Comparison of ENCODE assay signal across 13 cellular contexts in the genomic region with DNA sequence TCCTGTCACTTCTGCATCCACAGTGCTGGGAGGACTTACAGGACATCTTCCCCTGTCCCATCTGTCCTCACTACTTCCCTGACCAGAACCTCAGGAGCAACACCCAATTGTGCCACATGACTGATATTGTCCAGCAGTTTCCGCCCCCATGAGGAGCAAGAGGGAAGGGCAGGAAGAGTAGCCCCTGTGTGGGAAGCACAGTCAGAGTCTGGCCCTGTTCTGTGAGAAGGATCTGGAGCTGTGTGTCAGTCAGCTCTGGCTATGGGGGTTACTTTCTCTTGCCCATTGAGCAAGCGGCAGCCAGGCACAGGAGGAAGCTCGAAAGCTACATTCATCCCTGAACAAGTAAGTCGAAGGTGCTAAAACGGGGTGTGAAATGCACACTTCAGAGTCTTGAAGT. TPM values are rescaled to one million over a fixed set of nuclear protein-coding genes. Genes with fewer than 3 reads are reported as not detected.
A peak's percentile ranks its signal among the peaks of the same experiment; 100 is the strongest.
DNase-seq lines count a peak whose midpoint lies in the region; ATAC-seq, FAIRE-seq and TF ChIP-seq lines count a peak whose summit lies in the region.
"Had no signal": no experiment of that assay in that cellular context is flagged by ENCODE, and none has a peak within 500 bp of the region (broad histone marks: within the 10 kb centered on the region; RNA-seq: fewer than 3 reads in every experiment).

No MANE protein-coding gene starts in this region.

- H2BK5ac ChIP-seq in neuronal stem cell (ENCODE audit: low read length), result no peak overlapping the region

- peak; percentile 17; the same call in 1 of the 2 replicates for TF ChIP-seq RAD21 in GM12878 (IDR thresholded peaks at IDR 0.05; ENCODE audit: insufficient read depth, low read depth, low read length)

- no peak overlapping the region for H3K27ac ChIP-seq in GM12878 (ENCODE audit: control insufficient read depth, insufficient read depth)
- no peak overlapping the region for H3K27ac ChIP-seq in neuronal stem cell (replicated peaks; ENCODE audit: low read length)
- no peak overlapping the region for H3K27ac ChIP-seq in CD4-positive, alpha-beta T cell (ENCODE audit: low read depth, low read length)
- H3K27ac ChIP-seq: heart right ventricle, pancreas had no signal

- no peaks in the 10 kb centered on the region for H3K36me3 Mint-ChIP-seq in activated CD4-positive, alpha-beta T cell treated with anti-CD3 and anti-CD28 coated beads, Interleukin-2, amount 10 ng/mL, durations not matched to agents 7 days and 5 days (ENCODE audit: low read depth)
- H3K36me3 Mint-ChIP-seq in CD4-positive, alpha-beta T cell (ENCODE audit: low read depth), result no peaks in the 10 kb centered on the region

- CTCF ChIA-PET in activated CD4-positive, alpha-beta T cell treated with anti-CD3 and anti-CD28 coated beads, Interleukin-2, amount 10 ng/mL, durations not matched to agents 7 days and 5 days (lab: Charles Lee), result interaction anchor here (0.6 kb wide), 1 partner anchor 39 kb away, joined by 3 read pairs; no protein-coding TSS in a partner anchor
- CTCF ChIA-PET in GM12878 (lab: Yijun Ruan, JAX), result no interaction called here
- CTCF ChIA-PET in CD4-positive, alpha-beta T cell (lab: Charles Lee), result no interaction called here

- no peaks in the 10 kb centered on the region for H3K9me3 Mint-ChIP-seq in activated CD4-positive, alpha-beta T cell treated with anti-CD3 and anti-CD28 coated beads, Interleukin-2, amount 10 ng/mL, durations not matched to agents 7 days and 5 days
- H3K9me3 Mint-ChIP-seq in CD4-positive, alpha-beta T cell, result no peaks in the 10 kb centered on the region

- no peak overlapping the region for H3K4me3 ChIP-seq in GM12878
- no peak overlapping the region for H3K4me3 ChIP-seq in neuronal stem cell (ENCODE audit: low read length in 2 of 2)
- H3K4me3 ChIP-seq: heart right ventricle, pancreas had no signal

- no peak for DNase-seq in activated CD4-positive, alpha-beta T cell treated with anti-CD3 and anti-CD28 coated beads, Interleukin-2, amount 10 ng/mL, durations not matched to agents 7 days and 5 days
- DNase-seq in activated CD4-positive, alpha-beta T cell treated with anti-CD3 and anti-CD28 coated beads for 1 hour, result no peak
- DNase-seq in GM12878 (ENCODE audit: low read depth, low spot score) (no peak), neuronal stem cell (ENCODE audit: low spot score) (peak; percentile 4), NCI-H1694 treated with DMSO at 0.1 percent for 48 hours (lab: John Stamatoyannopoulos, UW) (no peak), head of caudate nucleus (no peak)
- no peak for DNase-seq in CD4-positive, alpha-beta T cell
- DNase-seq: activated CD4-positive, alpha-beta T cell treated with anti-CD3 and anti-CD28 coated beads for 48 hours; heart right ventricle; pancreas had no signal

- TF ChIP-seq EP300 in GM12878 (IDR thresholded peaks at IDR 0.05; ENCODE audit: borderline replicate concordance in 1 of 2, control insufficient read depth in 1 of 2, low read depth in 2 of 2, low read length in 2 of 2), result no peak

- H3K9ac ChIP-seq in GM12878 (ENCODE audit: control insufficient read depth, insufficient read depth, low read length) (no peak overlapping the region), neuronal stem cell (ENCODE audit: low read depth, low read length, poor library complexity) (no peak overlapping the region)

- H4K20me1 ChIP-seq in GM12878 (ENCODE audit: control insufficient read depth, insufficient read depth), result no peaks in the 10 kb centered on the region

- H4K8ac ChIP-seq in neuronal stem cell (ENCODE audit: low read depth, low read length), result no peak overlapping the region

- no peak overlapping the region for H3K18ac ChIP-seq in neuronal stem cell (ENCODE audit: low read length)

- H3K27me3 Mint-ChIP-seq in activated CD4-positive, alpha-beta T cell treated with anti-CD3 and anti-CD28 coated beads, Interleukin-2, amount 10 ng/mL, durations not matched to agents 7 days and 5 days, result peaks cover 23% of the 10 kb centered on the region
- no peaks in the 10 kb centered on the region for H3K27me3 Mint-ChIP-seq in CD4-positive, alpha-beta T cell

- no peak overlapping the region for H3K4ac ChIP-seq in neuronal stem cell (ENCODE audit: low read length)

- no peak overlapping the region for H2BK120ac ChIP-seq in neuronal stem cell (ENCODE audit: low read depth, low read length)

- no peak overlapping the region for H4K91ac ChIP-seq in neuronal stem cell (ENCODE audit: low read depth, low read length, poor library complexity)

- H3K4me2 ChIP-seq in GM12878 (ENCODE audit: control insufficient read depth, insufficient read depth), result no peak overlapping the region
- H3K4me2 ChIP-seq in neuronal stem cell (ENCODE audit: insufficient read depth, low read length, poor library complexity, severe bottlenecking), result no peak overlapping the region

- H3K4me3 Mint-ChIP-seq in activated CD4-positive, alpha-beta T cell treated with anti-CD3 and anti-CD28 coated beads, Interleukin-2, amount 10 ng/mL, durations not matched to agents 7 days and 5 days, result no peak overlapping the region
- no peak overlapping the region for H3K4me3 Mint-ChIP-seq in CD4-positive, alpha-beta T cell

- intact Hi-C loops in GM12878 (cut with micrococcal nuclease; ENCODE audit: unreplicated experiment), result no loop called here
- intact Hi-C loops in CD4-positive, alpha-beta T cell (cut with DNase I, micrococcal nuclease), result no loop called here
- intact Hi-C loops in head of caudate nucleus (cut with DNase I), result no loop called here

- H3K79me1 ChIP-seq in neuronal stem cell (ENCODE audit: low read depth, low read length), result no peaks in the 10 kb centered on the region

- no peaks in the 10 kb centered on the region for H3K4me1 Mint-ChIP-seq in activated CD4-positive, alpha-beta T cell treated with anti-CD3 and anti-CD28 coated beads, Interleukin-2, amount 10 ng/mL, durations not matched to agents 7 days and 5 days
- no peaks in the 10 kb centered on the region for H3K4me1 Mint-ChIP-seq in CD4-positive, alpha-beta T cell (ENCODE audit: low read depth)

- H2AK5ac ChIP-seq in neuronal stem cell (ENCODE audit: low read depth, low read length), result no peak overlapping the region

- no peak overlapping the region for H3K14ac ChIP-seq in neuronal stem cell (ENCODE audit: low read length)

- no peak overlapping the region for H2AFZ ChIP-seq in GM12878 (ENCODE audit: control insufficient read depth, low read depth, low read length)
- H2AFZ ChIP-seq in neuronal stem cell (ENCODE audit: low read length), result peak overlapping the region; percentile 4

- RAD21 ChIA-PET in GM12878 (lab: Charles Lee; ENCODE audit: unreplicated experiment), result no interaction called here

- no peaks in the 10 kb centered on the region for H3K79me2 ChIP-seq in GM12878 (ENCODE audit: control insufficient read depth, insufficient read depth, low read length)

- ATAC-seq in HG02981 (IDR thresholded peaks at IDR 0.05; ENCODE audit: unreplicated experiment), result peak; percentile 70
- ATAC-seq in GM12878, result peak; percentile 64
- ATAC-seq in CD4-positive, alpha-beta T cell (ENCODE audit: poor library complexity), result no peak
- ATAC-seq: heart right ventricle, pancreas had no signal

- H3K27me3 ChIP-seq in GM12878 (replicated peaks in 1 of 2; ENCODE audit: control insufficient read depth in 2 of 2, insufficient read depth in 2 of 2, low read length in 1 of 2) (no peaks in the 10 kb centered on the region; a peak in 1 of 4 replicates), neuronal stem cell (ENCODE audit: control insufficient read depth in 3 of 3, insufficient read depth in 3 of 3, low read depth in 1 of 3, low read length in 3 of 3) (no peaks in the 10 kb centered on the region)
- H3K27me3 ChIP-seq in CD4-positive, alpha-beta T cell (ENCODE audit: control insufficient read depth, insufficient read depth, low read length), result no peaks in the 10 kb centered on the region
- H3K27me3 ChIP-seq: pancreas had no signal

- H3K23ac ChIP-seq in neuronal stem cell (ENCODE audit: low read depth, low read length, poor library complexity), result no peak overlapping the region

- H2BK12ac ChIP-seq in neuronal stem cell (ENCODE audit: low read length), result no peak overlapping the region

- POLR2A ChIA-PET in activated CD4-positive, alpha-beta T cell treated with anti-CD3 and anti-CD28 coated beads, Interleukin-2, amount 10 ng/mL, durations not matched to agents 7 days and 5 days (lab: Charles Lee), result no interaction called here
- POLR2A ChIA-PET in GM12878 (lab: Charles Lee), result no interaction called here
- POLR2A ChIA-PET in CD4-positive, alpha-beta T cell (lab: Charles Lee), result no interaction called here

- H3K9me3 ChIP-seq in GM12878 (replicated peaks; ENCODE audit: control insufficient read depth, insufficient read depth, low read length), result no peaks in the 10 kb centered on the region
- no peaks in the 10 kb centered on the region for H3K9me3 ChIP-seq in neuronal stem cell (replicated peaks in 1 of 2; ENCODE audit: control insufficient read depth in 2 of 2, insufficient read depth in 1 of 2, low read depth in 1 of 2, low read length in 2 of 2)
- no peaks in the 10 kb centered on the region for H3K9me3 ChIP-seq in CD4-positive, alpha-beta T cell (ENCODE audit: control insufficient read depth, low read length)
- H3K9me3 ChIP-seq: heart right ventricle, pancreas had no signal

- H3K4me1 ChIP-seq in GM12878 (ENCODE audit: control insufficient read depth, insufficient read depth, low read length), result no peaks in the 10 kb centered on the region
- H3K4me1 ChIP-seq in neuronal stem cell (ENCODE audit: control insufficient read depth in 2 of 2, insufficient read depth in 1 of 2, low read depth in 1 of 2, low read length in 2 of 2), result no peaks in the 10 kb centered on the region
- H3K4me1 ChIP-seq: heart right ventricle, pancreas had no signal

- no TSS peak for BruUV-seq in GM12878 (replicated peaks; lab: Mats Ljungman, UMichigan)

- H3K27ac Mint-ChIP-seq in activated CD4-positive, alpha-beta T cell treated with anti-CD3 and anti-CD28 coated beads, Interleukin-2, amount 10 ng/mL, durations not matched to agents 7 days and 5 days, result peak overlapping the region; percentile 14
- no peak overlapping the region for H3K27ac Mint-ChIP-seq in CD4-positive, alpha-beta T cell

- WGBS in GM12878 (ENCODE audit: insufficient coverage, insufficient replicate concordance, low lambda C conversion rate, missing lambda C conversion rate), result 42% methylated on average over 5 of the region's 5 CpGs
- WGBS in neuronal stem cell (ENCODE audit: extremely low coverage in 2 of 2, insufficient read length in 2 of 2, insufficient replicate concordance in 1 of 2), 2 donors, result no CpG with 5 or more reads among the region's 5 CpGs

- in situ Hi-C loops in GM12878 (cut with MboI), result no loop called here

- TF ChIP-seq POLR2A in GM12878 (IDR thresholded peaks at IDR 0.05; ENCODE audit: low read depth, low read length), result no peak

- H3K36me3 ChIP-seq in GM12878 (ENCODE audit: control insufficient read depth in 2 of 2, insufficient read depth in 2 of 2, low read length in 1 of 2) (no peaks in the 10 kb centered on the region), neuronal stem cell (replicated peaks in 1 of 2; ENCODE audit: control insufficient read depth in 2 of 2, insufficient read depth in 2 of 2, low read length in 2 of 2) (no peaks in the 10 kb centered on the region)
- H3K36me3 ChIP-seq: heart right ventricle, pancreas had no signal

- no peak overlapping the region for H2BK15ac ChIP-seq in neuronal stem cell (ENCODE audit: low read length)

- TF ChIP-seq CTCF in GM12878 (IDR thresholded peaks at IDR 0.05 in 2 of 3, conservative IDR thresholded peaks at IDR 0.05 in 1 of 3; ENCODE audit: control insufficient read depth in 2 of 3, extremely low read depth in 1 of 3, insufficient read depth in 1 of 3, low read depth in 3 of 3, low read length in 3 of 3), result 0 out of 6 replicates have a peak, but pooled peaks of 2 of the 3 experiments have one; percentile 5 to 7
- no peak for TF ChIP-seq CTCF in CD4-positive, alpha-beta T cell (IDR thresholded peaks at IDR 0.05)

- SMC1A ChIA-PET in GM12878 (lab: Charles Lee; ENCODE audit: uncharacterized antibody, unreplicated experiment), result no interaction called here

- no peak for FAIRE-seq in GM12878 (lab: Jason Lieb, UNC)
- FAIRE-seq: astrocyte, GM19239, pancreas had no signal

RNA-seq across cellular contexts. Expression of a gene that starts 14.8 kb away (rescaled TPM):
- total RNA-seq in activated CD4-positive, alpha-beta T cell treated with anti-CD3 and anti-CD28 coated beads, Interleukin-2, amount 10 ng/mL, durations not matched to agents 7 days and 5 days, result not detected
- total RNA-seq in GM12878 (2013; cell fraction: nucleolus; rRNA removed), result not detected in 2 replicates
- total RNA-seq in GM12878 (2014; rRNA removed) (not detected in 2 replicates), GM12878 (2014; rRNA removed; fragmentation: Illumina TruSeq; extraction: Trizol) (not detected in 2 replicates), GM12878 (2021) (not detected in 2 replicates)
- polyA plus RNA-seq in GM12878 (2011; ENCODE audit: low read depth), result not detected
- polyA plus RNA-seq in GM12878 (2011; rRNA removed) (not detected in 2 replicates), GM12878 (2014; fragmentation: Illumina TruSeq; extraction: Trizol) (not detected in 2 replicates), GM12878 (2014; fragmentation: Nextera tagmentation; extraction: Ambion mirVana) (not detected), GM12878 (2014; rRNA removed) (not detected in 2 replicates), GM12878 (2016; fragmentation: Nextera tagmentation; extraction: Ambion mirVana) (not detected)
- not detected in 2 replicates for polyA plus RNA-seq in GM12878 (2011; cell fraction: cytosol; rRNA removed)
- not detected in 2 replicates for polyA plus RNA-seq in GM12878 (2011; cell fraction: nucleus; rRNA removed)
- not detected in 2 replicates for polyA plus RNA-seq in GM12878 (2012)
- polyA minus RNA-seq in GM12878 (2011; rRNA and poly(A)+ RNA removed), result not detected in 2 replicates
- polyA minus RNA-seq in GM12878 (2011; cell fraction: cytosol; rRNA and poly(A)+ RNA removed), result not detected in 2 replicates
- polyA minus RNA-seq in GM12878 (2011; cell fraction: nucleus; rRNA and poly(A)+ RNA removed), result not detected in 2 replicates
- 0.01 TPM for polyA plus RNA-seq in neuronal stem cell (2013, experiment 1 of 2)
- not detected for polyA plus RNA-seq in neuronal stem cell (2013, experiment 2 of 2)
- not detected for total RNA-seq in CD4-positive, alpha-beta T cell
- total RNA-seq: astrocyte, heart right ventricle, pancreas had no signal
- polyA plus RNA-seq: heart right ventricle, pancreas had no signal

RNA-seq across cellular contexts. Expression of a gene that starts 36.7 kb away (rescaled TPM):
- not detected for total RNA-seq in activated CD4-positive, alpha-beta T cell treated with anti-CD3 and anti-CD28 coated beads, Interleukin-2, amount 10 ng/mL, durations not matched to agents 7 days and 5 days
- not detected in 2 replicates for total RNA-seq in GM12878 (2013; cell fraction: nucleolus; rRNA removed)
- total RNA-seq in GM12878 (2014; rRNA removed) (not detected in 2 replicates), GM12878 (2014; rRNA removed; fragmentation: Illumina TruSeq; extraction: Trizol) (not detected in 2 replicates), GM12878 (2021) (not detected in 2 replicates)
- polyA plus RNA-seq in GM12878 (2011; ENCODE audit: low read depth), result not detected
- polyA plus RNA-seq in GM12878 (2011; rRNA removed) (not detected in 2 replicates), GM12878 (2014; fragmentation: Illumina TruSeq; extraction: Trizol) (not detected in 2 replicates), GM12878 (2014; fragmentation: Nextera tagmentation; extraction: Ambion mirVana) (not detected), GM12878 (2014; rRNA removed) (not detected in 2 replicates), GM12878 (2016; fragmentation: Nextera tagmentation; extraction: Ambion mirVana) (not detected)
- polyA plus RNA-seq in GM12878 (2011; cell fraction: cytosol; rRNA removed), result not detected in 2 replicates
- polyA plus RNA-seq in GM12878 (2011; cell fraction: nucleus; rRNA removed), result not detected in 2 replicates
- polyA plus RNA-seq in GM12878 (2012), result not detected in 2 replicates
- polyA minus RNA-seq in GM12878 (2011; rRNA and poly(A)+ RNA removed), result not detected in 2 replicates
- not detected in 2 replicates for polyA minus RNA-seq in GM12878 (2011; cell fraction: cytosol; rRNA and poly(A)+ RNA removed)
- not detected in 2 replicates for polyA minus RNA-seq in GM12878 (2011; cell fraction: nucleus; rRNA and poly(A)+ RNA removed)
- not detected for polyA plus RNA-seq in neuronal stem cell (2013, experiment 1 of 2)
- not detected for polyA plus RNA-seq in neuronal stem cell (2013, experiment 2 of 2)
- total RNA-seq in CD4-positive, alpha-beta T cell, result not detected
- total RNA-seq: astrocyte, heart right ventricle, pancreas had no signal
- polyA plus RNA-seq: heart right ventricle, pancreas had no signal

RNA-seq across cellular contexts. Expression of a gene that starts 39.5 kb away (rescaled TPM):
- total RNA-seq in activated CD4-positive, alpha-beta T cell treated with anti-CD3 and anti-CD28 coated beads, Interleukin-2, amount 10 ng/mL, durations not matched to agents 7 days and 5 days, result 1 to 10 TPM; 1.1 to 1.3 TPM
- 3.7 and 4.6 TPM in 2 replicates for total RNA-seq in GM12878 (2013; cell fraction: nucleolus; rRNA removed)
- 3.4 TPM in 2 replicates for total RNA-seq in GM12878 (2014; rRNA removed)
- 5.2 and 5.9 TPM in 2 replicates for total RNA-seq in GM12878 (2014; rRNA removed; fragmentation: Illumina TruSeq; extraction: Trizol)
- 5.6 and 5.7 TPM in 2 replicates for total RNA-seq in GM12878 (2021)
- polyA plus RNA-seq in GM12878 (2011; ENCODE audit: low read depth), result 4.6 TPM
- 3.2 and 4.0 TPM in 2 replicates for polyA plus RNA-seq in GM12878 (2011; rRNA removed)
- polyA plus RNA-seq in GM12878 (2011; cell fraction: cytosol; rRNA removed), result 2.2 and 2.6 TPM in 2 replicates
- 2.0 and 2.8 TPM in 2 replicates for polyA plus RNA-seq in GM12878 (2011; cell fraction: nucleus; rRNA removed)
- 4.1 TPM in 2 replicates for polyA plus RNA-seq in GM12878 (2012)
- 5.7 and 6.1 TPM in 2 replicates for polyA plus RNA-seq in GM12878 (2014; fragmentation: Illumina TruSeq; extraction: Trizol)
- polyA plus RNA-seq in GM12878 (2014; fragmentation: Nextera tagmentation; extraction: Ambion mirVana), result 1 to 10 TPM; 7.1 to 9.0 TPM
- 3.3 TPM in 2 replicates for polyA plus RNA-seq in GM12878 (2014; rRNA removed)
- polyA plus RNA-seq in GM12878 (2016; fragmentation: Nextera tagmentation; extraction: Ambion mirVana), result 10 to 100 TPM in 1 of 2 experiments, 1 to 10 TPM in 1; 8.5 to 10.9 TPM
- polyA minus RNA-seq in GM12878 (2011; rRNA and poly(A)+ RNA removed), result 5.4 and 7.2 TPM in 2 replicates
- polyA minus RNA-seq in GM12878 (2011; cell fraction: cytosol; rRNA and poly(A)+ RNA removed), result 2.2 TPM in 1 of 2 replicates, not detected in the other
- 1.9 and 2.6 TPM in 2 replicates for polyA minus RNA-seq in GM12878 (2011; cell fraction: nucleus; rRNA and poly(A)+ RNA removed)
- 3.2 TPM for polyA plus RNA-seq in neuronal stem cell (2013, experiment 1 of 2)
- polyA plus RNA-seq in neuronal stem cell (2013, experiment 2 of 2), result 3.0 TPM
- under 1 TPM; 0.22 to 0.47 TPM for total RNA-seq in CD4-positive, alpha-beta T cell
